In genomic region chr1:227321035-227321434, GRCh38 we compare ENCODE assay signal across 1 cellular context.
TF ChIP-seq lines count a peak whose summit lies in the region.

No MANE protein-coding gene starts in this region.

TF ChIP-seq in K562, 482 proteins besides CTCF, POLR2A, EP300 and RAD21:
- no peak for TF ChIP-seq RBM17 (IDR thresholded peaks at IDR 0.05; ENCODE audit: borderline replicate concordance, low read depth, low read length)
- no peak for TF ChIP-seq ERF (CRISPR knock-in tag; IDR thresholded peaks at IDR 0.05)
- no peak for TF ChIP-seq VEZF1 (CRISPR knock-in tag; IDR thresholded peaks at IDR 0.05)
- TF ChIP-seq ZNF174 (CRISPR knock-in tag; IDR thresholded peaks at IDR 0.05), result no peak
- no peak for TF ChIP-seq MITF (IDR thresholded peaks at IDR 0.05)
- TF ChIP-seq ILK (tag; IDR thresholded peaks at IDR 0.05; ENCODE audit: borderline replicate concordance, low read depth), result no peak
- TF ChIP-seq ZNF316 (IDR thresholded peaks at IDR 0.05), result no peak
- no peak for TF ChIP-seq TEAD2 (tag; IDR thresholded peaks at IDR 0.05)
- TF ChIP-seq NFXL1 (CRISPR knock-in tag; IDR thresholded peaks at IDR 0.05), result no peak
- TF ChIP-seq TCFL5 (CRISPR knock-in tag; conservative IDR thresholded peaks at IDR 0.05), result no peak
- no peak for TF ChIP-seq ZNF280A (IDR thresholded peaks at IDR 0.05; ENCODE audit: low read depth, partially characterized antibody)
- no peak for TF ChIP-seq HMBOX1 (IDR thresholded peaks at IDR 0.05)
- no peak for TF ChIP-seq ZNF274 (IDR thresholded peaks at IDR 0.05; ENCODE audit: borderline replicate concordance, low read depth, low read length)
- TF ChIP-seq ZNF699 (CRISPR knock-in tag; IDR thresholded peaks at IDR 0.05; ENCODE audit: insufficient replicate concordance), result no peak
- no peak for TF ChIP-seq RERE (CRISPR knock-in tag; IDR thresholded peaks at IDR 0.05; ENCODE audit: borderline replicate concordance)
- no peak for TF ChIP-seq ZNF318 (IDR thresholded peaks at IDR 0.05; ENCODE audit: borderline replicate concordance in 1 of 2, low read depth in 1 of 2)
- TF ChIP-seq KLF6 (CRISPR knock-in tag; IDR thresholded peaks at IDR 0.05; ENCODE audit: borderline replicate concordance), result no peak
- TF ChIP-seq SMARCC2 (IDR thresholded peaks at IDR 0.05; ENCODE audit: low read depth), result no peak
- TF ChIP-seq POLR2AphosphoS5 (IDR thresholded peaks at IDR 0.05; ENCODE audit: control insufficient read depth, insufficient read depth, low read depth, low read length), result no peak
